In the genomic region with DNA sequence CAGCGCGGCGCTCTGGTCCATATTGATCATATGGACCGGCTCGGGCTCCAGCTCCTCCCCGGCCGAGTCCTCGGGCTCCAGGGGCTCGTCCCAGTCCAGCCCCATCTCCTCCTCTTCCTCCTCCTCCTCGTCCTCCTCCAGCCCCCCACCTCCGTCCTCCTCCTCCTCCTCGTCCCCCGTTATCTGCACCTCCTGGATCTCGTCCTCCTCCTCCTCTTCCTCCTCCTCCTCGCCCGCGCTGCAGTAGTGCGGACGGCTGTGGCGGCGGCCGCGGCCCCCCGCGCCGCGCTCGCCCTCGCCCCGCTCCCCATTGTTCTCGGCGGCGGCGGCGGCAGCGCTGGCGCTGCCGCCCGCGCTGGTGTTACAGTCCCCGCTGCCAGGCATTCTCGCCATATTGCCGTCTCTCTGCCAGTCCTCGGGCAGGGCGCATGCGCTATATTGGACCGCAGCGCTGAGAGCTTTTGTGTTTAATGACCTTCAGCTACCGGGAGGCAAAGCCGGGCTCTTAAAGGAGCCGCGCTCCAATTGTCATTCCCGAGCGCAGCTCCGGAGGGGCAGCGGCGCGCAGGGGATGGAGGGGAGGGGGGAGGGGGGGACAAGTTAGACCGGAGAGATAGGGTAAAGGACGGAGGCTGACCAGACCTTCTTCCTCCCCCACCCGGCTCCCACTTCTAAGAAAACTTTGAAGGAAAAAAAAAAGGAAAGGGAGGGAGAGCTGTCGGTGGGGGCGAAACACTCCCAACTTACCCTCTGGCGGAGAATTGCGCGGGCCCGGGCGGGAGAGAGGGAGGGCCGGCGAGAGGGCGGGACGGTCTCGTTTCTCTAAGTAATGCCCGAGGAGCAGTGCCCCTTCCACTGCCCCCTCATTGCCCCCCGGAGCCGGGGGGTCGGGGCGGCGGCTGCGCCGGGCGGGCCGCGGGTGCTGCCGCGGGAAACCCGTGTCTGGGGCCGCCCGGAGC, we compare ENCODE assay signal across 8 cellular contexts. TPM values are rescaled to one million over a fixed set of nuclear protein-coding genes. Genes with fewer than 3 reads are reported as not detected.
DNase-seq lines count a peak whose midpoint lies in the region; ATAC-seq and TF ChIP-seq lines count a peak whose summit lies in the region.

TSS of gene KCTD1 (minus strand) at position 410 of the 959 bp plus-strand sequence. CDS start at position 393, 17 bp downstream.

- H3K4me3 Mint-ChIP-seq in activated T-helper 2 cell treated with anti-CD3 and anti-CD28 coated beads, Interferon-gamma antibody, Interleukin-2, Interleukin-4, amounts not matched to agents 10 μg/mL and 5 μg/mL and 100 μg/mL, durations not matched to agents 14 hours and 24 hours and 36 hours (ENCODE audit: low read depth) = peak within 1 kb of the TSS; percentile 88
- peak within 1 kb of the TSS; percentile 85 for H3K4me3 Mint-ChIP-seq in natural killer cell treated with Interleukin-12 subunit alpha and Interleukin-12 subunit beta and Interleukin-15 and Interleukin-18, amount 100 ng/mL, for 72 hours
- peak within 1 kb of the TSS; percentile 75 for H3K4me3 Mint-ChIP-seq in stimulated activated naive CD8-positive, alpha-beta T cell treated with anti-CD3 and anti-CD28 coated beads, Interleukin-15, Interleukin-2, amounts not matched to agents 100 ng/mL and 50 ng/mL, for 24 hours

- H3K4me1 Mint-ChIP-seq in activated T-helper 2 cell treated with anti-CD3 and anti-CD28 coated beads, Interferon-gamma antibody, Interleukin-2, Interleukin-4, amounts not matched to agents 10 μg/mL and 5 μg/mL and 100 μg/mL, durations not matched to agents 14 hours and 24 hours and 36 hours (ENCODE audit: low read depth) = peaks cover 18% of the 10 kb centered on the region
- peaks cover 15 to 25% of the 10 kb centered on the region in 2 donors for H3K4me1 Mint-ChIP-seq in natural killer cell treated with Interleukin-12 subunit alpha and Interleukin-12 subunit beta and Interleukin-15 and Interleukin-18, amount 100 ng/mL, for 72 hours (ENCODE audit: low read depth in 2 of 2)
- H3K4me1 Mint-ChIP-seq in stimulated activated naive CD8-positive, alpha-beta T cell treated with anti-CD3 and anti-CD28 coated beads, Interleukin-15, Interleukin-2, amounts not matched to agents 100 ng/mL and 50 ng/mL, for 24 hours (ENCODE audit: low read depth) = peaks cover 43% of the 10 kb centered on the region

- H3K4me3 ChIP-seq in Peyer's patch (peak within 1 kb of the TSS; percentile 56 to 78 (median 71)), fibroblast of the aortic adventitia (ENCODE audit: low read depth, low read length) (peak within 1 kb of the TSS; percentile 81)

- no peaks in the 10 kb centered on the region for H3K9me3 ChIP-seq in Peyer's patch

- peak within 1 kb of the TSS; percentile 77 for H3K27ac Mint-ChIP-seq in activated T-helper 2 cell treated with anti-CD3 and anti-CD28 coated beads, Interferon-gamma antibody, Interleukin-2, Interleukin-4, amounts not matched to agents 10 μg/mL and 5 μg/mL and 100 μg/mL, durations not matched to agents 14 hours and 24 hours and 36 hours
- H3K27ac Mint-ChIP-seq in natural killer cell treated with Interleukin-12 subunit alpha and Interleukin-12 subunit beta and Interleukin-15 and Interleukin-18, amount 100 ng/mL, for 72 hours = peak within 1 kb of the TSS in 1 of 2 donors; percentile 64
- H3K27ac Mint-ChIP-seq in stimulated activated naive CD8-positive, alpha-beta T cell treated with anti-CD3 and anti-CD28 coated beads, Interleukin-15, Interleukin-2, amounts not matched to agents 100 ng/mL and 50 ng/mL, for 24 hours = no peak within 1 kb of the TSS

- no peaks in the 10 kb centered on the region for H3K36me3 ChIP-seq in Peyer's patch

- H3K27ac ChIP-seq in Peyer's patch = peak within 1 kb of the TSS in 3 of 4 donors; percentile 9 to 17 (median 15)

- H3K27me3 Mint-ChIP-seq in activated T-helper 2 cell treated with anti-CD3 and anti-CD28 coated beads, Interferon-gamma antibody, Interleukin-2, Interleukin-4, amounts not matched to agents 10 μg/mL and 5 μg/mL and 100 μg/mL, durations not matched to agents 14 hours and 24 hours and 36 hours (ENCODE audit: low read depth) = peaks cover 32% of the 10 kb centered on the region
- H3K27me3 Mint-ChIP-seq in natural killer cell treated with Interleukin-12 subunit alpha and Interleukin-12 subunit beta and Interleukin-15 and Interleukin-18, amount 100 ng/mL, for 72 hours = peaks cover 19 to 23% of the 10 kb centered on the region in 2 donors
- H3K27me3 Mint-ChIP-seq in stimulated activated naive CD8-positive, alpha-beta T cell treated with anti-CD3 and anti-CD28 coated beads, Interleukin-15, Interleukin-2, amounts not matched to agents 100 ng/mL and 50 ng/mL, for 24 hours = peaks cover 39% of the 10 kb centered on the region

- peaks cover 14% of the 10 kb centered on the region for H3K36me3 Mint-ChIP-seq in activated T-helper 2 cell treated with anti-CD3 and anti-CD28 coated beads, Interferon-gamma antibody, Interleukin-2, Interleukin-4, amounts not matched to agents 10 μg/mL and 5 μg/mL and 100 μg/mL, durations not matched to agents 14 hours and 24 hours and 36 hours (ENCODE audit: low read depth)
- no peaks in the 10 kb centered on the region for H3K36me3 Mint-ChIP-seq in natural killer cell treated with Interleukin-12 subunit alpha and Interleukin-12 subunit beta and Interleukin-15 and Interleukin-18, amount 100 ng/mL, for 72 hours
- H3K36me3 Mint-ChIP-seq in stimulated activated naive CD8-positive, alpha-beta T cell treated with anti-CD3 and anti-CD28 coated beads, Interleukin-15, Interleukin-2, amounts not matched to agents 100 ng/mL and 50 ng/mL, for 24 hours (ENCODE audit: low read depth) = no peaks in the 10 kb centered on the region

- in situ Hi-C loops in KBM-7 (cut with MboI; ENCODE audit: low pct_unique_long_range_greater_than_20kb, low sequenced_read_pairs) = no loop called here

- ATAC-seq in GM21619 (IDR thresholded peaks at IDR 0.05; ENCODE audit: unreplicated experiment) = peak; percentile 34
- peak; percentile 81 to 83 for ATAC-seq in natural killer cell treated with Interleukin-12 subunit alpha and Interleukin-12 subunit beta and Interleukin-15 and Interleukin-18, amount 100 ng/mL, for 72 hours

- no peaks in the 10 kb centered on the region for H3K9me3 Mint-ChIP-seq in activated T-helper 2 cell treated with anti-CD3 and anti-CD28 coated beads, Interferon-gamma antibody, Interleukin-2, Interleukin-4, amounts not matched to agents 10 μg/mL and 5 μg/mL and 100 μg/mL, durations not matched to agents 14 hours and 24 hours and 36 hours
- no peaks in the 10 kb centered on the region for H3K9me3 Mint-ChIP-seq in natural killer cell treated with Interleukin-12 subunit alpha and Interleukin-12 subunit beta and Interleukin-15 and Interleukin-18, amount 100 ng/mL, for 72 hours
- H3K9me3 Mint-ChIP-seq in stimulated activated naive CD8-positive, alpha-beta T cell treated with anti-CD3 and anti-CD28 coated beads, Interleukin-15, Interleukin-2, amounts not matched to agents 100 ng/mL and 50 ng/mL, for 24 hours = no peaks in the 10 kb centered on the region

- peak; percentile 86 for DNase-seq in DMS53 (lab: John Stamatoyannopoulos, UW)
- peak; percentile 73 for DNase-seq in KBM-7
- peak; percentile 39 to 90 (median 78) for DNase-seq in Peyer's patch
- DNase-seq in activated T-helper 2 cell treated with anti-CD3 and anti-CD28 coated beads, Interferon-gamma antibody, Interleukin-2, Interleukin-4, amounts not matched to agents 10 μg/mL and 5 μg/mL and 100 μg/mL, durations not matched to agents 14 hours and 24 hours and 36 hours (ENCODE audit: low spot score) = peak; percentile 72
- DNase-seq in fibroblast of the aortic adventitia (ENCODE audit: low read depth) = peak; percentile 87
- DNase-seq in natural killer cell treated with Interleukin-12 subunit alpha and Interleukin-12 subunit beta and Interleukin-15 and Interleukin-18, amount 100 ng/mL, for 72 hours (ENCODE audit: low spot score) = peak; percentile 78

- intact Hi-C loops in activated T-helper 2 cell treated with anti-CD3 and anti-CD28 coated beads, Interferon-gamma antibody, Interleukin-2, Interleukin-4, amounts not matched to agents 10 μg/mL and 5 μg/mL and 100 μg/mL, durations not matched to agents 14 hours and 24 hours and 36 hours (cut with micrococcal nuclease) = loop anchor here (1.0 to 10.0 kb wide), 4 partner anchors 91 to 1194 kb away; partner anchors contain the start of genes SS18 and ZNF521

- peaks cover 0 to 11% of the 10 kb centered on the region in 2 donors for H3K27me3 ChIP-seq in Peyer's patch

- TF ChIP-seq POLR2A in Peyer's patch (IDR thresholded peaks at IDR 0.05) = no peak

- TF ChIP-seq CTCF in Peyer's patch (IDR thresholded peaks at IDR 0.05) (no peak), fibroblast of the aortic adventitia (IDR thresholded peaks at IDR 0.05; ENCODE audit: insufficient read depth, low read length) (no peak)

- peaks cover 0 to 32% (median 16%) of the 10 kb centered on the region in 4 donors for H3K4me1 ChIP-seq in Peyer's patch

RNA-seq across cellular contexts. Expression of gene KCTD1, which starts in this region (rescaled TPM):
- total RNA-seq in Peyer's patch = 1 to 10 TPM; 2.5 to 6.3 (median 4.7) TPM
- total RNA-seq in activated T-helper 2 cell treated with anti-CD3 and anti-CD28 coated beads, Interferon-gamma antibody, Interleukin-2, Interleukin-4, amounts not matched to agents 10 μg/mL and 5 μg/mL and 100 μg/mL, durations not matched to agents 14 hours and 24 hours and 36 hours = 6.4 and 6.8 TPM in 2 replicates
- total RNA-seq in fibroblast of the aortic adventitia (ENCODE audit: low replicate concordance) = 9.9 and 21.8 TPM in 2 replicates
- 1 to 10 TPM; 4.0 to 4.5 TPM for total RNA-seq in natural killer cell treated with Interleukin-12 subunit alpha and Interleukin-12 subunit beta and Interleukin-15 and Interleukin-18, amount 100 ng/mL, for 72 hours

Comparison
In these comparisons a context has a peak if more than half of its experiments do, and no peak if none do; other contexts are left out.
1. Peak in every context shown above with its lines: DNase-seq, ATAC-seq, H3K4me3 ChIP-seq and H3K27ac ChIP-seq.